In the genomic region with DNA sequence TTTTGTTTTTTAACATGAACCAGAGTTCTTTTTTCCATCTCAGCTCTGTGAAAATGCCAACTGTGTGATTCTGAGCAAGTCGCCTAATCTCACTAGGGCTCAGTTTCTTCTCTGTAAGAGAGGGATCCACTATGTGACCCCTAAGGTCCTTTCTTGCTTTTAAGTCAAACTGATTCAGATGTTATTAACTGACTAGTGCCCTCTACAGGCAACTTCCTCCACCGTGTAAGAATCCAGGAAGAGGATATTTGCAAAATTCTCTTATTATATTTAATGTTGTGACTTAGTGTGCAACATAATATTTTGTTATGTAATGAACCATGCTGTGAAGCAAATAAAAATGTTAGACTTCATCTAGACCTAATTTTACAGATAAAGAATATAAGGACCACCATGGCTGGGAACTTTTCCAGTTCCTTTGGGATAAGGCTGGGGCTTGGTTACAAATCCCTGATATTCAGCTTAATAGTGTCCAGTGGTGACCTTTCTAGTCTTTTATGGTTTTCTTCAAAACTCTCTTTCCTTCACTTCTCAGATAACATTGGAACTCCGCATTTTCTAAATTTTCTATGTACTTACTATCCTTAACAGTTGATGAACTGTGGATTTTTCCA, we compare ENCODE assay signal across 9 cellular contexts.
DNase-seq lines count a peak whose midpoint lies in the region; ATAC-seq and TF ChIP-seq lines count a peak whose summit lies in the region.
"Had no signal": no experiment of that assay in that cellular context is flagged by ENCODE, and none has a peak within 500 bp of the region (broad histone marks: within the 10 kb centered on the region; RNA-seq: fewer than 3 reads in every experiment).

No MANE protein-coding gene starts in this region.

- no peak overlapping the region for H3K4me3 ChIP-seq in BE2C (ENCODE audit: low read depth, low read length)
- H3K4me3 ChIP-seq in LNCaP clone FGC (ENCODE audit: low read depth, low read length): no peak overlapping the region
- no peak overlapping the region for H3K4me3 ChIP-seq in fibroblast of mammary gland (ENCODE audit: control insufficient read depth, low read depth, low read length)
- H3K4me3 ChIP-seq in neural progenitor cell: no peak overlapping the region
- H3K4me3 ChIP-seq: skin epidermis had no signal

- H3K4me2 ChIP-seq in neural progenitor cell: no peak overlapping the region

- TF ChIP-seq CTCF in BE2C (IDR thresholded peaks at IDR 0.05; ENCODE audit: low read depth, low read length) (peak; percentile 80), LNCaP clone FGC (IDR thresholded peaks at IDR 0.05; ENCODE audit: control insufficient read depth, extremely low read depth, insufficient read depth) (peak; percentile 59), WTC11 (IDR thresholded peaks at IDR 0.05) (peak; percentile 42), fibroblast of mammary gland (conservative IDR thresholded peaks at IDR 0.05; ENCODE audit: control insufficient read depth, insufficient read depth, low read depth, low read length) (peak; percentile 80), neural progenitor cell (IDR thresholded peaks at IDR 0.05) (peak; percentile 83)

- no peak overlapping the region for H3K27ac ChIP-seq in neural progenitor cell

- H3K4me1 Mint-ChIP-seq in WTC11 (peaks cover 33% of the 10 kb centered on the region), neural progenitor cell (peaks cover 5% of the 10 kb centered on the region)

- H3K27me3 ChIP-seq in BE2C (no peaks in the 10 kb centered on the region), neural progenitor cell (no peaks in the 10 kb centered on the region)

- peaks cover 12% of the 10 kb centered on the region for H3F3A ChIP-seq in neural progenitor cell (ENCODE audit: low read depth)

- H3K27ac Mint-ChIP-seq in WTC11: no peak overlapping the region
- no peak overlapping the region for H3K27ac Mint-ChIP-seq in neural progenitor cell

- no peaks in the 10 kb centered on the region for H3K79me2 ChIP-seq in neural progenitor cell (ENCODE audit: low read depth)

- no peak overlapping the region for H2AFZ ChIP-seq in neural progenitor cell (replicated peaks)

- CTCF ChIA-PET in WTC11 (lab: Charles Lee): interaction anchor here (0.6 to 1.0 kb wide), 2 partner anchors 28 to 530 kb away, joined by 3 read pairs; no protein-coding TSS in a partner anchor

- H3K9me3 Mint-ChIP-seq in WTC11: peaks cover under 1% of the 10 kb centered on the region
- no peaks in the 10 kb centered on the region for H3K9me3 Mint-ChIP-seq in neural progenitor cell

- H3K36me3 ChIP-seq in BE2C (no peaks in the 10 kb centered on the region), neural progenitor cell (no peaks in the 10 kb centered on the region)

- DNase-seq in BE2C (peak; percentile 49), LNCaP clone FGC (ENCODE audit: low read depth) (no peak), WTC11 (ENCODE audit: low spot score) (no peak), fibroblast of mammary gland (ENCODE audit: low read depth) (peak; percentile 79), neural progenitor cell (ENCODE audit: low spot score) (peak; percentile 62), NCI-H2171 (lab: John Stamatoyannopoulos, UW) (no peak)

- H3K4me1 ChIP-seq in BE2C: peaks cover 25% of the 10 kb centered on the region
- H3K4me1 ChIP-seq in neural progenitor cell: peaks cover 12% of the 10 kb centered on the region

- H3K27me3 Mint-ChIP-seq in WTC11 (ENCODE audit: low read depth): no peaks in the 10 kb centered on the region
- no peaks in the 10 kb centered on the region for H3K27me3 Mint-ChIP-seq in neural progenitor cell (ENCODE audit: insufficient read depth, low read depth)

- no peak overlapping the region for H3K9ac ChIP-seq in neural progenitor cell

- peaks cover under 1% of the 10 kb centered on the region; the same call in 1 of the 2 replicates for H3K36me3 Mint-ChIP-seq in WTC11
- H3K36me3 Mint-ChIP-seq in neural progenitor cell: no peaks in the 10 kb centered on the region

- no peaks in the 10 kb centered on the region for H4K20me1 ChIP-seq in neural progenitor cell (ENCODE audit: low read depth)

- ATAC-seq in GM18511 (IDR thresholded peaks at IDR 0.05; ENCODE audit: unreplicated experiment): peak; percentile 49
- ATAC-seq in WTC11: peak; percentile 81
- ATAC-seq in HG02973 (IDR thresholded peaks at IDR 0.05; ENCODE audit: unreplicated experiment): no peak

- no peaks in the 10 kb centered on the region; the same call in 1 of the 2 replicates for H3K9me3 ChIP-seq in BE2C
- no peaks in the 10 kb centered on the region for H3K9me3 ChIP-seq in neural progenitor cell (ENCODE audit: low read depth)

- POLR2A ChIA-PET in WTC11 (lab: Charles Lee): no interaction called here

- H3K4me3 Mint-ChIP-seq in WTC11: no peak overlapping the region
- no peak overlapping the region for H3K4me3 Mint-ChIP-seq in neural progenitor cell

TF ChIP-seq in WTC11, 78 proteins besides CTCF, POLR2A, EP300 and RAD21 (continues in another document):
- TF ChIP-seq TCF7 (CRISPR knock-in tag; IDR thresholded peaks at IDR 0.05; ENCODE audit: low read depth) (no peak), ZNF121 (CRISPR knock-in tag; IDR thresholded peaks at IDR 0.05) (no peak), TEAD4 (CRISPR knock-in tag; IDR thresholded peaks at IDR 0.05) (no peak), PRRX2 (CRISPR knock-in tag; IDR thresholded peaks at IDR 0.05) (no peak), ZNF396 (CRISPR knock-in tag; IDR thresholded peaks at IDR 0.05; ENCODE audit: borderline replicate concordance) (no peak), SMAD3 (CRISPR knock-in tag; IDR thresholded peaks at IDR 0.05; ENCODE audit: borderline replicate concordance) (no peak), JUN (CRISPR knock-in tag; IDR thresholded peaks at IDR 0.05) (no peak), CREB1 (CRISPR knock-in tag; IDR thresholded peaks at IDR 0.05) (no peak)
- TF ChIP-seq, protein P1, sequence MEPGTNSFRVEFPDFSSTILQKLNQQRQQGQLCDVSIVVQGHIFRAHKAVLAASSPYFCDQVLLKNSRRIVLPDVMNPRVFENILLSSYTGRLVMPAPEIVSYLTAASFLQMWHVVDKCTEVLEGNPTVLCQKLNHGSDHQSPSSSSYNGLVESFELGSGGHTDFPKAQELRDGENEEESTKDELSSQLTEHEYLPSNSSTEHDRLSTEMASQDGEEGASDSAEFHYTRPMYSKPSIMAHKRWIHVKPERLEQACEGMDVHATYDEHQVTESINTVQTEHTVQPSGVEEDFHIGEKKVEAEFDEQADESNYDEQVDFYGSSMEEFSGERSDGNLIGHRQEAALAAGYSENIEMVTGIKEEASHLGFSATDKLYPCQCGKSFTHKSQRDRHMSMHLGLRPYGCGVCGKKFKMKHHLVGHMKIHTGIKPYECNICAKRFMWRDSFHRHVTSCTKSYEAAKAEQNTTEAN (CRISPR knock-in tag; IDR thresholded peaks at IDR 0.05): no peak
- TF ChIP-seq, protein P2, sequence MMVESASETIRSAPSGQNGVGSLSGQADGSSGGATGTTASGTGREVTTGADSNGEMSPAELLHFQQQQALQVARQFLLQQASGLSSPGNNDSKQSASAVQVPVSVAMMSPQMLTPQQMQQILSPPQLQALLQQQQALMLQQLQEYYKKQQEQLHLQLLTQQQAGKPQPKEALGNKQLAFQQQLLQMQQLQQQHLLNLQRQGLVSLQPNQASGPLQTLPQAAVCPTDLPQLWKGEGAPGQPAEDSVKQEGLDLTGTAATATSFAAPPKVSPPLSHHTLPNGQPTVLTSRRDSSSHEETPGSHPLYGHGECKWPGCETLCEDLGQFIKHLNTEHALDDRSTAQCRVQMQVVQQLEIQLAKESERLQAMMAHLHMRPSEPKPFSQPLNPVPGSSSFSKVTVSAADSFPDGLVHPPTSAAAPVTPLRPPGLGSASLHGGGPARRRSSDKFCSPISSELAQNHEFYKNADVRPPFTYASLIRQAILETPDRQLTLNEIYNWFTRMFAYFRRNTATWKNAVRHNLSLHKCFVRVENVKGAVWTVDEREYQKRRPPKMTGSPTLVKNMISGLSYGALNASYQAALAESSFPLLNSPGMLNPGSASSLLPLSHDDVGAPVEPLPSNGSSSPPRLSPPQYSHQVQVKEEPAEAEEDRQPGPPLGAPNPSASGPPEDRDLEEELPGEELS (CRISPR knock-in tag; IDR thresholded peaks at IDR 0.05): no peak
- TF ChIP-seq, protein P3, sequence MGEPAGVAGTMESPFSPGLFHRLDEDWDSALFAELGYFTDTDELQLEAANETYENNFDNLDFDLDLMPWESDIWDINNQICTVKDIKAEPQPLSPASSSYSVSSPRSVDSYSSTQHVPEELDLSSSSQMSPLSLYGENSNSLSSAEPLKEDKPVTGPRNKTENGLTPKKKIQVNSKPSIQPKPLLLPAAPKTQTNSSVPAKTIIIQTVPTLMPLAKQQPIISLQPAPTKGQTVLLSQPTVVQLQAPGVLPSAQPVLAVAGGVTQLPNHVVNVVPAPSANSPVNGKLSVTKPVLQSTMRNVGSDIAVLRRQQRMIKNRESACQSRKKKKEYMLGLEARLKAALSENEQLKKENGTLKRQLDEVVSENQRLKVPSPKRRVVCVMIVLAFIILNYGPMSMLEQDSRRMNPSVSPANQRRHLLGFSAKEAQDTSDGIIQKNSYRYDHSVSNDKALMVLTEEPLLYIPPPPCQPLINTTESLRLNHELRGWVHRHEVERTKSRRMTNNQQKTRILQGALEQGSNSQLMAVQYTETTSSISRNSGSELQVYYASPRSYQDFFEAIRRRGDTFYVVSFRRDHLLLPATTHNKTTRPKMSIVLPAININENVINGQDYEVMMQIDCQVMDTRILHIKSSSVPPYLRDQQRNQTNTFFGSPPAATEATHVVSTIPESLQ (CRISPR knock-in tag; IDR thresholded peaks at IDR 0.05): no peak
- TF ChIP-seq, protein P4, sequence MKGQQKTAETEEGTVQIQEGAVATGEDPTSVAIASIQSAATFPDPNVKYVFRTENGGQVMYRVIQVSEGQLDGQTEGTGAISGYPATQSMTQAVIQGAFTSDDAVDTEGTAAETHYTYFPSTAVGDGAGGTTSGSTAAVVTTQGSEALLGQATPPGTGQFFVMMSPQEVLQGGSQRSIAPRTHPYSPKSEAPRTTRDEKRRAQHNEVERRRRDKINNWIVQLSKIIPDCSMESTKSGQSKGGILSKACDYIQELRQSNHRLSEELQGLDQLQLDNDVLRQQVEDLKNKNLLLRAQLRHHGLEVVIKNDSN (CRISPR knock-in tag; IDR thresholded peaks at IDR 0.05): no peak
- TF ChIP-seq, protein P5, sequence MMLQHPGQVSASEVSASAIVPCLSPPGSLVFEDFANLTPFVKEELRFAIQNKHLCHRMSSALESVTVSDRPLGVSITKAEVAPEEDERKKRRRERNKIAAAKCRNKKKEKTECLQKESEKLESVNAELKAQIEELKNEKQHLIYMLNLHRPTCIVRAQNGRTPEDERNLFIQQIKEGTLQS (CRISPR knock-in tag; conservative IDR thresholded peaks at IDR 0.05): no peak

Comparison
In these comparisons a context has a peak if more than half of its experiments do, and no peak if none do; other contexts are left out.
1. DNase-seq: peak in BE2C (single experiment), fibroblast of mammary gland (single experiment) and neural progenitor cell (single experiment); none in LNCaP clone FGC (single experiment), WTC11 (single experiment) and NCI-H2171 (single experiment).
2. Peak in every context shown above with its lines, with median percentiles within 50 percentile points of each other: CTCF ChIP-seq.